ENCODE assay signal across 8 cellular contexts in genomic region chr12:107319536-107320030, GRCh38.
DNase-seq lines count a peak whose midpoint lies in the region; ATAC-seq and TF ChIP-seq lines count a peak whose summit lies in the region.

No MANE protein-coding gene starts in this region.

- DNase-seq in NCI-H2227 (lab: John Stamatoyannopoulos, UW; ENCODE audit: unreplicated experiment) = peak; percentile 33
- no peak for DNase-seq in NCI-H2227 treated with DMSO at 0.1 percent for 48 hours (lab: John Stamatoyannopoulos, UW)
- peak; percentile 19 for DNase-seq in activated CD4-positive, alpha-beta T cell treated with anti-CD3 and anti-CD28 coated beads, Interleukin-2, amount 50 U/mL, for 1 hour
- no peak for DNase-seq in foreskin fibroblast
- DNase-seq in NCI-H748 treated with DMSO at 0.1 percent for 48 hours (lab: John Stamatoyannopoulos, UW) = no peak
- DNase-seq in GM19240 (ENCODE audit: insufficient read length, low spot score) = no peak

- peak overlapping the region in 16 of 21 experiments; percentile 13 to 90 (median 60) for H3K27ac ChIP-seq in skin epidermis

- no peak for ATAC-seq in GM18517 (IDR thresholded peaks at IDR 0.05; ENCODE audit: unreplicated experiment)

- H3K4me3 ChIP-seq in foreskin fibroblast (ENCODE audit: low read depth in 1 of 2, low read length in 2 of 2) (peak overlapping the region; percentile 48 to 50), skin epidermis (peak overlapping the region; percentile 37 to 58 (median 50))

- TF ChIP-seq CTCF in foreskin fibroblast (IDR thresholded peaks at IDR 0.05; ENCODE audit: low read depth, low read length) = no peak

Comparison
In these comparisons a context has a peak if more than half of its experiments do, and no peak if none do; other contexts are left out.
1. DNase-seq: peak in NCI-H2227 (single experiment) and activated CD4-positive, alpha-beta T cell treated with anti-CD3 and anti-CD28 coated beads, Interleukin-2, amount 50 U/mL, for 1 hour (single experiment); none in NCI-H2227 treated with DMSO at 0.1 percent for 48 hours (single experiment), foreskin fibroblast (0 of 2), NCI-H748 treated with DMSO at 0.1 percent for 48 hours (single experiment) and GM19240 (single experiment).